1 cellular context compared by ENCODE assay signal in the genomic region with DNA sequence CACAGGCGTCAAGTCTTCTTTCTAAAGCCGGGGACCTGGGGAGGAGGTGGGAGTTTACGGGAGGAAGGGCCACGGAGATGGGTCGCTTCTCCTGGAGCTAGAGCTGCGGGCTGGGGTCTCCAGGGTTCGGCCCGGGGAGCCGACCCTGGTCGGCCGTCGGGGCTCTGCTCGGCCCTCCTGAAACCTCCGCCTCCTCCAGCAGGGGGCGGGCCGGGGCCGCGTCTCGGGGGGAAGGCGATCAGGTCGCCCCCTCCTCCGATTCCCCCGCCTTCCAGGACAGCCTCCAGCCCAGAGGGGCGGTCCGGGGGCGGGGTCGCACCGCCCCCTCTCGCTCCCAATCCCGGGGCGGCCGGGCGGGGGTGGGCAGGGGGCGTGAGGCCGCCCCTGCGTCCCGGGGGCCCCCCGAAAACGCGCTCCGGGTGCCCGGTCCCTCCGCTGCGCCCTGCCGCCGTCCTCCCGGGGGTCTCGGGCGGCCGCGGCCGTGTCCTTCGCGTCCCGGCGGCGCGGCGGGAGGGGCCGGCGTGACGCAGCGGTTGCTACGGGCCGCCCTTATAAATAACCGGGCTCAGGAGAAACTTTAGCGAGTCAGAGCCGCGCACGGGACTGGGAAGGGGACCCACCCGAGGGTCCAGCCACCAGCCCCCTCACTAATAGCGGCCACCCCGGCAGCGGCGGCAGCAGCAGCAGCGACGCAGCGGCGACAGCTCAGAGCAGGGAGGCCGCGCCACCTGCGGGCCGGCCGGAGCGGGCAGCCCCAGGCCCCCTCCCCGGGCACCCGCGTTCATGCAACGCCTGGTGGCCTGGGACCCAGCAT.
TF ChIP-seq lines count a peak whose summit lies in the region.

A gene (plus strand): TSS at position 580 of the 814 bp plus-strand sequence. CDS start 204 bp downstream, at position 784.

TF ChIP-seq in HEK293, 187 proteins besides CTCF, POLR2A, EP300 and RAD21 (continued from another document and continues in another):
- TF ChIP-seq ZNF501 (tag by site-specific recombination; IDR thresholded peaks at IDR 0.05) = no peak
- TF ChIP-seq ZNF248 (tag by site-specific recombination; IDR thresholded peaks at IDR 0.05) = no peak
- TF ChIP-seq ZNF121 (tag by site-specific recombination; IDR thresholded peaks at IDR 0.05) = no peak
- TF ChIP-seq ZNF48 (tag by site-specific recombination; IDR thresholded peaks at IDR 0.05) = no peak
- TF ChIP-seq ZNF169 (tag by site-specific recombination; IDR thresholded peaks at IDR 0.05) = no peak
- no peak for TF ChIP-seq ZBTB1 (tag by site-specific recombination; IDR thresholded peaks at IDR 0.05)
- TF ChIP-seq BCL11A (tag by site-specific recombination; IDR thresholded peaks at IDR 0.05; ENCODE audit: low read depth) = no peak
- TF ChIP-seq ZNF223 (tag by site-specific recombination; IDR thresholded peaks at IDR 0.05) = no peak
- TF ChIP-seq ZNF555 (tag by site-specific recombination; conservative IDR thresholded peaks at IDR 0.05) = no peak
- TF ChIP-seq ZNF791 (tag by site-specific recombination; IDR thresholded peaks at IDR 0.05) = no peak
- no peak for TF ChIP-seq ZNF416 (tag by site-specific recombination; IDR thresholded peaks at IDR 0.05)
- no peak for TF ChIP-seq ZNF214 (tag by site-specific recombination; IDR thresholded peaks at IDR 0.05; ENCODE audit: borderline replicate concordance)
- no peak for TF ChIP-seq ZEB2 (tag by site-specific recombination; IDR thresholded peaks at IDR 0.05)
- TF ChIP-seq ZBTB8A (tag by site-specific recombination; IDR thresholded peaks at IDR 0.05) = peak; percentile 75
- TF ChIP-seq, protein P1, sequence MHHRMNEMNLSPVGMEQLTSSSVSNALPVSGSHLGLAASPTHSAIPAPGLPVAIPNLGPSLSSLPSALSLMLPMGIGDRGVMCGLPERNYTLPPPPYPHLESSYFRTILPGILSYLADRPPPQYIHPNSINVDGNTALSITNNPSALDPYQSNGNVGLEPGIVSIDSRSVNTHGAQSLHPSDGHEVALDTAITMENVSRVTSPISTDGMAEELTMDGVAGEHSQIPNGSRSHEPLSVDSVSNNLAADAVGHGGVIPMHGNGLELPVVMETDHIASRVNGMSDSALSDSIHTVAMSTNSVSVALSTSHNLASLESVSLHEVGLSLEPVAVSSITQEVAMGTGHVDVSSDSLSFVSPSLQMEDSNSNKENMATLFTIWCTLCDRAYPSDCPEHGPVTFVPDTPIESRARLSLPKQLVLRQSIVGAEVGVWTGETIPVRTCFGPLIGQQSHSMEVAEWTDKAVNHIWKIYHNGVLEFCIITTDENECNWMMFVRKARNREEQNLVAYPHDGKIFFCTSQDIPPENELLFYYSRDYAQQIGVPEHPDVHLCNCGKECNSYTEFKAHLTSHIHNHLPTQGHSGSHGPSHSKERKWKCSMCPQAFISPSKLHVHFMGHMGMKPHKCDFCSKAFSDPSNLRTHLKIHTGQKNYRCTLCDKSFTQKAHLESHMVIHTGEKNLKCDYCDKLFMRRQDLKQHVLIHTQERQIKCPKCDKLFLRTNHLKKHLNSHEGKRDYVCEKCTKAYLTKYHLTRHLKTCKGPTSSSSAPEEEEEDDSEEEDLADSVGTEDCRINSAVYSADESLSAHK (tag by site-specific recombination; IDR thresholded peaks at IDR 0.05) = no peak
- no peak for TF ChIP-seq ZNF670 (tag by site-specific recombination; IDR thresholded peaks at IDR 0.05; ENCODE audit: low read depth)
- no peak for TF ChIP-seq RBAK (tag by site-specific recombination; IDR thresholded peaks at IDR 0.05)
- TF ChIP-seq ZFHX2 (tag by site-specific recombination; conservative IDR thresholded peaks at IDR 0.05) = peak; percentile 71
- no peak for TF ChIP-seq YY2 (tag by site-specific recombination; IDR thresholded peaks at IDR 0.05)
- TF ChIP-seq ZNF114 (tag by site-specific recombination; IDR thresholded peaks at IDR 0.05) = no peak
- TF ChIP-seq, protein P2, sequence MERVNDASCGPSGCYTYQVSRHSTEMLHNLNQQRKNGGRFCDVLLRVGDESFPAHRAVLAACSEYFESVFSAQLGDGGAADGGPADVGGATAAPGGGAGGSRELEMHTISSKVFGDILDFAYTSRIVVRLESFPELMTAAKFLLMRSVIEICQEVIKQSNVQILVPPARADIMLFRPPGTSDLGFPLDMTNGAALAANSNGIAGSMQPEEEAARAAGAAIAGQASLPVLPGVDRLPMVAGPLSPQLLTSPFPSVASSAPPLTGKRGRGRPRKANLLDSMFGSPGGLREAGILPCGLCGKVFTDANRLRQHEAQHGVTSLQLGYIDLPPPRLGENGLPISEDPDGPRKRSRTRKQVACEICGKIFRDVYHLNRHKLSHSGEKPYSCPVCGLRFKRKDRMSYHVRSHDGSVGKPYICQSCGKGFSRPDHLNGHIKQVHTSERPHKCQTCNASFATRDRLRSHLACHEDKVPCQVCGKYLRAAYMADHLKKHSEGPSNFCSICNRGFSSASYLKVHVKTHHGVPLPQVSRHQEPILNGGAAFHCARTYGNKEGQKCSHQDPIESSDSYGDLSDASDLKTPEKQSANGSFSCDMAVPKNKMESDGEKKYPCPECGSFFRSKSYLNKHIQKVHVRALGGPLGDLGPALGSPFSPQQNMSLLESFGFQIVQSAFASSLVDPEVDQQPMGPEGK (tag by site-specific recombination; IDR thresholded peaks at IDR 0.05) = peak; percentile 84
- no peak for TF ChIP-seq ZNF350 (tag by site-specific recombination; IDR thresholded peaks at IDR 0.05)
- TF ChIP-seq ZNF23 (tag by site-specific recombination; IDR thresholded peaks at IDR 0.05; ENCODE audit: borderline replicate concordance) = no peak
- TF ChIP-seq, protein P3, sequence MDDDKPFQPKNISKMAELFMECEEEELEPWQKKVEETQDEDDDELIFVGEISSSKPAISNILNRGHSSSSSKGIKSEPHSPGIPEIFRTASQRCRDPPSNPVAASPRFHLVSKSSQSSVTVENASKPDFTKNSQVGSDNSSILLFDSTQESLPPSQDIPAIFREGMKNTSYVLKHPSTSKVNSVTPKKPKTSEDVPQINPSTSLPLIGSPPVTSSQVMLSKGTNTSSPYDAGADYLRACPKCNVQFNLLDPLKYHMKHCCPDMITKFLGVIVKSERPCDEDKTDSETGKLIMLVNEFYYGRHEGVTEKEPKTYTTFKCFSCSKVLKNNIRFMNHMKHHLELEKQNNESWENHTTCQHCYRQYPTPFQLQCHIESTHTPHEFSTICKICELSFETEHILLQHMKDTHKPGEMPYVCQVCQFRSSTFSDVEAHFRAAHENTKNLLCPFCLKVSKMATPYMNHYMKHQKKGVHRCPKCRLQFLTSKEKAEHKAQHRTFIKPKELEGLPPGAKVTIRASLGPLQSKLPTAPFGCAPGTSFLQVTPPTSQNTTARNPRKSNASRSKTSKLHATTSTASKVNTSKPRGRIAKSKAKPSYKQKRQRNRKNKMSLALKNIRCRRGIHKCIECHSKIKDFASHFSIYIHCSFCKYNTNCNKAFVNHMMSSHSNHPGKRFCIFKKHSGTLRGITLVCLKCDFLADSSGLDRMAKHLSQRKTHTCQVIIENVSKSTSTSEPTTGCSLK (tag by site-specific recombination; IDR thresholded peaks at IDR 0.05) = no peak
- TF ChIP-seq GLI4 (tag by site-specific recombination; IDR thresholded peaks at IDR 0.05) = no peak
- TF ChIP-seq, protein P4, sequence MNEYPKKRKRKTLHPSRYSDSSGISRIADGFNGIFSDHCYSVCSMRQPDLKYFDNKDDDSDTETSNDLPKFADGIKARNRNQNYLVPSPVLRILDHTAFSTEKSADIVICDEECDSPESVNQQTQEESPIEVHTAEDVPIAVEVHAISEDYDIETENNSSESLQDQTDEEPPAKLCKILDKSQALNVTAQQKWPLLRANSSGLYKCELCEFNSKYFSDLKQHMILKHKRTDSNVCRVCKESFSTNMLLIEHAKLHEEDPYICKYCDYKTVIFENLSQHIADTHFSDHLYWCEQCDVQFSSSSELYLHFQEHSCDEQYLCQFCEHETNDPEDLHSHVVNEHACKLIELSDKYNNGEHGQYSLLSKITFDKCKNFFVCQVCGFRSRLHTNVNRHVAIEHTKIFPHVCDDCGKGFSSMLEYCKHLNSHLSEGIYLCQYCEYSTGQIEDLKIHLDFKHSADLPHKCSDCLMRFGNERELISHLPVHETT (tag by site-specific recombination; IDR thresholded peaks at IDR 0.05) = no peak
- TF ChIP-seq, protein P5, sequence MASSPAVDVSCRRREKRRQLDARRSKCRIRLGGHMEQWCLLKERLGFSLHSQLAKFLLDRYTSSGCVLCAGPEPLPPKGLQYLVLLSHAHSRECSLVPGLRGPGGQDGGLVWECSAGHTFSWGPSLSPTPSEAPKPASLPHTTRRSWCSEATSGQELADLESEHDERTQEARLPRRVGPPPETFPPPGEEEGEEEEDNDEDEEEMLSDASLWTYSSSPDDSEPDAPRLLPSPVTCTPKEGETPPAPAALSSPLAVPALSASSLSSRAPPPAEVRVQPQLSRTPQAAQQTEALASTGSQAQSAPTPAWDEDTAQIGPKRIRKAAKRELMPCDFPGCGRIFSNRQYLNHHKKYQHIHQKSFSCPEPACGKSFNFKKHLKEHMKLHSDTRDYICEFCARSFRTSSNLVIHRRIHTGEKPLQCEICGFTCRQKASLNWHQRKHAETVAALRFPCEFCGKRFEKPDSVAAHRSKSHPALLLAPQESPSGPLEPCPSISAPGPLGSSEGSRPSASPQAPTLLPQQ (tag by site-specific recombination; IDR thresholded peaks at IDR 0.05) = peak; percentile 88
- TF ChIP-seq, protein P6, sequence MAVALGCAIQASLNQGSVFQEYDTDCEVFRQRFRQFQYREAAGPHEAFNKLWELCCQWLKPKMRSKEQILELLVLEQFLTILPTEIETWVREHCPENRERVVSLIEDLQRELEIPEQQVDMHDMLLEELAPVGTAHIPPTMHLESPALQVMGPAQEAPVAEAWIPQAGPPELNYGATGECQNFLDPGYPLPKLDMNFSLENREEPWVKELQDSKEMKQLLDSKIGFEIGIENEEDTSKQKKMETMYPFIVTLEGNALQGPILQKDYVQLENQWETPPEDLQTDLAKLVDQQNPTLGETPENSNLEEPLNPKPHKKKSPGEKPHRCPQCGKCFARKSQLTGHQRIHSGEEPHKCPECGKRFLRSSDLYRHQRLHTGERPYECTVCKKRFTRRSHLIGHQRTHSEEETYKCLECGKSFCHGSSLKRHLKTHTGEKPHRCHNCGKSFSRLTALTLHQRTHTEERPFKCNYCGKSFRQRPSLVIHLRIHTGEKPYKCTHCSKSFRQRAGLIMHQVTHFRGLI (tag by site-specific recombination; IDR thresholded peaks at IDR 0.05) = no peak; the same call in 1 of the 2 replicates
- TF ChIP-seq, protein P7, sequence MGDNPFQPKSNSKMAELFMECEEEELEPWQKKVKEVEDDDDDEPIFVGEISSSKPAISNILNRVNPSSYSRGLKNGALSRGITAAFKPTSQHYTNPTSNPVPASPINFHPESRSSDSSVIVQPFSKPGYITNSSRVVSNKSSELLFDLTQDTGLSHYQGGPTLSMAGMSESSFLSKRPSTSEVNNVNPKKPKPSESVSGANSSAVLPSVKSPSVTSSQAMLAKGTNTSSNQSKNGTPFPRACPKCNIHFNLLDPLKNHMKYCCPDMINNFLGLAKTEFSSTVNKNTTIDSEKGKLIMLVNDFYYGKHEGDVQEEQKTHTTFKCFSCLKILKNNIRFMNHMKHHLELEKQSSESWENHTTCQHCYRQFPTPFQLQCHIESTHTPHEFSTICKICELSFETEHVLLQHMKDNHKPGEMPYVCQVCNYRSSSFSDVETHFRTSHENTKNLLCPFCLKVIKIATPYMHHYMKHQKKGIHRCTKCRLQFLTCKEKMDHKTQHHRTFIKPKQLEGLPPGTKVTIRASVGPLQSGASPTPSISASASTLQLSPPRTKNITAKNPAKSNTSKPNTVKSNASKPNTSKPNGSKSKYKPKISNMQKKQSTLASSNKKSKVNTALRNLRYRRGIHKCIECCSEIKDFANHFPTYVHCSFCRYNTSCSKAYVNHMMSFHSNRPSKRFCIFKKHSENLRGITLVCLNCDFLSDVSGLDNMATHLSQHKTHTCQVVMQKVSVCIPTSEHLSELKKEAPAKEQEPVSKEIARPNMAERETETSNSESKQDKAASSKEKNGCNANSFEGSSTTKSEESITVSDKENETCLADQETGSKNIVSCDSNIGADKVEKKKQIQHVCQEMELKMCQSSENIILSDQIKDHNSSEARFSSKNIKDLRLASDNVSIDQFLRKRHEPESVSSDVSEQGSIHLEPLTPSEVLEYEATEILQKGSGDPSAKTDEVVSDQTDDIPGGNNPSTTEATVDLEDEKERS (tag by site-specific recombination; IDR thresholded peaks at IDR 0.05) = no peak
- peak; percentile 71 for TF ChIP-seq EGR2 (tag by site-specific recombination; IDR thresholded peaks at IDR 0.05; ENCODE audit: low read depth)
- no peak for TF ChIP-seq ZNF311 (tag by site-specific recombination; IDR thresholded peaks at IDR 0.05; ENCODE audit: borderline replicate concordance)
- TF ChIP-seq, protein P8, sequence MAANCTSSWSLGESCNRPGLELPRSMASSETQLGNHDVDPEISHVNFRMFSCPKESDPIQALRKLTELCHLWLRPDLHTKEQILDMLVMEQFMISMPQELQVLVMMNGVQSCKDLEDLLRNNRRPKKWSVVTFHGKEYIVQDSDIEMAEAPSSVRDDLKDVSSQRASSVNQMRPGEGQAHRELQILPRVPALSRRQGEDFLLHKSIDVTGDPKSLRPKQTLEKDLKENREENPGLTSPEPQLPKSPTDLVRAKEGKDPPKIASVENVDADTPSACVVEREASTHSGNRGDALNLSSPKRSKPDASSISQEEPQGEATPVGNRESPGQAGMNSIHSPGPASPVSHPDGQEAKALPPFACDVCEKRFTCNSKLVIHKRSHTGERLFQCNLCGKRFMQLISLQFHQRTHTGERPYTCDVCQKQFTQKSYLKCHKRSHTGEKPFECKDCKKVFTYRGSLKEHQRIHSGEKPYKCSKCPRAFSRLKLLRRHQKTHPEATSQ (tag by site-specific recombination; IDR thresholded peaks at IDR 0.05) = no peak
- TF ChIP-seq HOXD13 (CRISPR knock-in tag; IDR thresholded peaks at IDR 0.05; ENCODE audit: borderline replicate concordance) = no peak
- TF ChIP-seq MEIS1 (CRISPR knock-in tag; IDR thresholded peaks at IDR 0.05; ENCODE audit: borderline replicate concordance) = no peak
- no peak for TF ChIP-seq ZNF155 (tag by site-specific recombination; IDR thresholded peaks at IDR 0.05)
- TF ChIP-seq, protein P9, sequence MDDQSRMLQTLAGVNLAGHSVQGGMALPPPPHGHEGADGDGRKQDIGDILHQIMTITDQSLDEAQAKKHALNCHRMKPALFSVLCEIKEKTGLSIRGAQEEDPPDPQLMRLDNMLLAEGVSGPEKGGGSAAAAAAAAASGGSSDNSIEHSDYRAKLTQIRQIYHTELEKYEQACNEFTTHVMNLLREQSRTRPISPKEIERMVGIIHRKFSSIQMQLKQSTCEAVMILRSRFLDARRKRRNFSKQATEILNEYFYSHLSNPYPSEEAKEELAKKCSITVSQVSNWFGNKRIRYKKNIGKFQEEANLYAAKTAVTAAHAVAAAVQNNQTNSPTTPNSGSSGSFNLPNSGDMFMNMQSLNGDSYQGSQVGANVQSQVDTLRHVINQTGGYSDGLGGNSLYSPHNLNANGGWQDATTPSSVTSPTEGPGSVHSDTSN (CRISPR knock-in tag; IDR thresholded peaks at IDR 0.05) = no peak
- TF ChIP-seq ZFP37 (tag by site-specific recombination; IDR thresholded peaks at IDR 0.05) = no peak
- no peak for TF ChIP-seq PRDM1 (tag by site-specific recombination; IDR thresholded peaks at IDR 0.05)
- TF ChIP-seq FEZF1 (tag by site-specific recombination; IDR thresholded peaks at IDR 0.05) = no peak
- no peak for TF ChIP-seq ZNF324 (tag by site-specific recombination; IDR thresholded peaks at IDR 0.05)
- TF ChIP-seq ZSCAN30 (tag by site-specific recombination; IDR thresholded peaks at IDR 0.05) = peak; percentile 91
- TF ChIP-seq REPIN1 (tag by site-specific recombination; IDR thresholded peaks at IDR 0.05; ENCODE audit: low read depth) = no peak
